24 cellular contexts compared by ENCODE assay signal in genomic region chr6:7406743-7407142, GRCh38. TPM values are rescaled to one million over a fixed set of nuclear protein-coding genes. Genes with fewer than 3 reads are reported as not detected.
"Had no signal": no experiment of that assay in that cellular context is flagged by ENCODE, and none has a peak within 500 bp of the region (broad histone marks: within the 10 kb centered on the region; RNA-seq: fewer than 3 reads in every experiment).

No MANE protein-coding gene starts in this region.

- H3K9me3 ChIP-seq: MG63, Peyer's patch, SJSA1 had no signal

- DNase-seq: Karpas-422; KG1; MG63; NCI-H1092; NCI-H1105 treated with DMSO at 0.1 percent for 48 hours; NCI-H1417 treated with DMSO at 0.1 percent for 48 hours; NCI-H146; NCI-H1694 treated with DMSO at 0.1 percent for 48 hours; NCI-H1930; NCI-H2081; NCI-H2171; NCI-H226; NCI-H446; NCI-H510A; NCI-H524 treated with DMSO at 0.1 percent for 48 hours; NCI-H69; NCI-H774; NK-92 treated with Interleukin-12 subunit alpha and Interleukin-12 subunit beta, amount 100 ng/mL, for 24 hours; PC-9; Peyer's patch; Right ventricle myocardium superior; SIG-M5 had no signal

RNA-seq across cellular contexts. Expression of gene CAGE1, which starts 17.2 kb away (rescaled TPM):
- total RNA-seq: Peyer's patch, Right ventricle myocardium superior, RPMI7951 had no signal
